2 cellular contexts compared by ENCODE assay signal in genomic region chr1:35725591-35725990, GRCh38.
TF ChIP-seq lines count a peak whose summit lies in the region.

No MANE protein-coding gene starts in this region.

TF ChIP-seq in GM23338, 12 proteins besides CTCF, POLR2A, EP300 and RAD21:
- TF ChIP-seq ZNF462 (CRISPR knock-in tag; IDR thresholded peaks at IDR 0.05), result no peak
- TF ChIP-seq JUNB (IDR thresholded peaks at IDR 0.05; ENCODE audit: unreplicated experiment), result no peak
- TF ChIP-seq CREB1 (CRISPR knock-in tag; IDR thresholded peaks at IDR 0.05; ENCODE audit: low read depth), result no peak
- no peak for TF ChIP-seq STAT1 (IDR thresholded peaks at IDR 0.05; ENCODE audit: unreplicated experiment)
- no peak for TF ChIP-seq EZH2phosphoT487 (IDR thresholded peaks at IDR 0.05; ENCODE audit: unreplicated experiment)
- no peak for TF ChIP-seq ETS1 (IDR thresholded peaks at IDR 0.05)
- no peak for TF ChIP-seq ZNF331 (CRISPR knock-in tag; IDR thresholded peaks at IDR 0.05; ENCODE audit: low read depth)
- TF ChIP-seq POLR2AphosphoS5 (IDR thresholded peaks at IDR 0.05; ENCODE audit: low read depth), result no peak
- TF ChIP-seq NANOG (IDR thresholded peaks at IDR 0.05; ENCODE audit: borderline replicate concordance), result no peak
- no peak for TF ChIP-seq ZNF114 (CRISPR knock-in tag; IDR thresholded peaks at IDR 0.05)
- no peak for TF ChIP-seq EZH2 (IDR thresholded peaks at IDR 0.05; ENCODE audit: low read depth, unreplicated experiment)
- no peak for TF ChIP-seq REST (IDR thresholded peaks at IDR 0.05; ENCODE audit: unreplicated experiment)

TF ChIP-seq in K562, 482 proteins besides CTCF, POLR2A, EP300 and RAD21:
- TF ChIP-seq RUNX1 (IDR thresholded peaks at IDR 0.05; ENCODE audit: low read depth), result no peak
- peak; percentile 46; the same call in 1 of the 2 replicates for TF ChIP-seq PKNOX1 (IDR thresholded peaks at IDR 0.05)
- TF ChIP-seq MEIS2 (IDR thresholded peaks at IDR 0.05; ENCODE audit: partially characterized antibody), result peak; percentile 38
- TF ChIP-seq POU5F1 (IDR thresholded peaks at IDR 0.05; ENCODE audit: borderline replicate concordance, low read depth, low read length, partially characterized antibody), result no peak
- no peak for TF ChIP-seq ZBTB7A (IDR thresholded peaks at IDR 0.05; ENCODE audit: borderline replicate concordance, control insufficient read depth, low read depth, low read length)
- no peak for TF ChIP-seq HDAC6 (IDR thresholded peaks at IDR 0.05; ENCODE audit: low read depth, low read length)
- TF ChIP-seq MYNN (IDR thresholded peaks at IDR 0.05), result no peak
- no peak for TF ChIP-seq MYNN (CRISPR knock-in tag; IDR thresholded peaks at IDR 0.05)
- TF ChIP-seq ZNF3 (CRISPR knock-in tag; IDR thresholded peaks at IDR 0.05), result no peak
